ENCODE assay signal across 8 cellular contexts in genomic region chr2:11343626-11344341, GRCh38. TPM values are rescaled to one million over a fixed set of nuclear protein-coding genes. Genes with fewer than 3 reads are reported as not detected.
DNase-seq lines count a peak whose midpoint lies in the region; ATAC-seq and TF ChIP-seq lines count a peak whose summit lies in the region.

No MANE protein-coding gene starts in this region.

- no peaks in the 10 kb centered on the region for H3K9me3 ChIP-seq in CD4-positive, CD25-positive, alpha-beta regulatory T cell (ENCODE audit: control insufficient read depth in 2 of 2, low read length in 2 of 2)
- no peaks in the 10 kb centered on the region for H3K9me3 ChIP-seq in parathyroid adenoma (ENCODE audit: control insufficient read depth, low read length)

- peak; percentile 21 to 52 (median 32) for DNase-seq in CD4-positive, CD25-positive, alpha-beta regulatory T cell
- DNase-seq in GM19238 (ENCODE audit: insufficient read length, low spot score) (peak; percentile 49), glutamatergic neuron (peak; percentile 76), cerebellar nuclear complex (lab: John Stamatoyannopoulos, UW) (no peak)
- DNase-seq in activated gamma-delta T cell treated with anti-CD3 and anti-CD28 coated beads, Interleukin-2, amount 50 U/mL, for 16 hours (ENCODE audit: low read depth), result peak; percentile 10

- peak overlapping the region; percentile 73 for H2AFZ ChIP-seq in parathyroid adenoma

- peak overlapping the region; percentile 85 for H3K4me3 ChIP-seq in CD4-positive, CD25-positive, alpha-beta regulatory T cell (ENCODE audit: low read depth, low read length)
- peak overlapping the region; percentile 78 for H3K4me3 ChIP-seq in parathyroid adenoma (ENCODE audit: low read depth, low read length)

- peak overlapping the region; percentile 50 to 98 (median 77) for H3K27ac Mint-ChIP-seq in CD4-positive, CD25-positive, alpha-beta regulatory T cell
- peak overlapping the region; percentile 95 for H3K27ac Mint-ChIP-seq in glutamatergic neuron (ENCODE audit: unreplicated experiment)

- H3K9ac ChIP-seq in parathyroid adenoma, result peak overlapping the region; percentile 68

- no peaks in the 10 kb centered on the region for H3K27me3 Mint-ChIP-seq in CD4-positive, CD25-positive, alpha-beta regulatory T cell
- peaks cover 9% of the 10 kb centered on the region for H3K27me3 Mint-ChIP-seq in glutamatergic neuron (ENCODE audit: unreplicated experiment)

- no peaks in the 10 kb centered on the region for H3K36me3 ChIP-seq in CD4-positive, CD25-positive, alpha-beta regulatory T cell (ENCODE audit: control insufficient read depth, insufficient read depth, low read length)
- no peaks in the 10 kb centered on the region for H3K36me3 ChIP-seq in parathyroid adenoma (ENCODE audit: control insufficient read depth, insufficient read depth, low read length)

- TF ChIP-seq CTCF in glutamatergic neuron (IDR thresholded peaks at IDR 0.05; ENCODE audit: partially characterized antibody, unreplicated experiment) (no peak), parathyroid adenoma (IDR thresholded peaks at IDR 0.05) (no peak)

- peaks cover 12% of the 10 kb centered on the region for H3K79me2 ChIP-seq in parathyroid adenoma

- peak; percentile 22 to 30 for ATAC-seq in CD4-positive, CD25-positive, alpha-beta regulatory T cell (ENCODE audit: low read depth in 2 of 2)
- ATAC-seq in HG03196 (IDR thresholded peaks at IDR 0.05; ENCODE audit: unreplicated experiment), result peak; percentile 33

- peaks cover 42% of the 10 kb centered on the region for H3K4me1 ChIP-seq in CD4-positive, CD25-positive, alpha-beta regulatory T cell (ENCODE audit: control insufficient read depth, insufficient read depth, low read length, poor library complexity, severe bottlenecking)
- peaks cover 5% of the 10 kb centered on the region for H3K4me1 ChIP-seq in parathyroid adenoma

- peaks cover 26 to 50% (median 40%) of the 10 kb centered on the region in 4 donors for H3K4me1 Mint-ChIP-seq in CD4-positive, CD25-positive, alpha-beta regulatory T cell
- H3K4me1 Mint-ChIP-seq in glutamatergic neuron (ENCODE audit: low read depth, unreplicated experiment), result peaks cover 6% of the 10 kb centered on the region

- peaks cover 0 to 2% (median 0%) of the 10 kb centered on the region in 7 donors for H3K9me3 Mint-ChIP-seq in CD4-positive, CD25-positive, alpha-beta regulatory T cell
- peaks cover 7% of the 10 kb centered on the region for H3K9me3 Mint-ChIP-seq in glutamatergic neuron (ENCODE audit: unreplicated experiment)

- peak overlapping the region; percentile 23 for H3K27ac ChIP-seq in CD4-positive, CD25-positive, alpha-beta regulatory T cell (ENCODE audit: insufficient read depth, low read length, poor library complexity, severe bottlenecking)
- H3K27ac ChIP-seq in parathyroid adenoma, result peak overlapping the region; percentile 71

- no peaks in the 10 kb centered on the region for H3K27me3 ChIP-seq in CD4-positive, CD25-positive, alpha-beta regulatory T cell (ENCODE audit: control insufficient read depth, insufficient read depth, low read length)
- H3K27me3 ChIP-seq in parathyroid adenoma (ENCODE audit: control insufficient read depth, insufficient read depth, low read length), result no peaks in the 10 kb centered on the region

- H3K36me3 Mint-ChIP-seq in CD4-positive, CD25-positive, alpha-beta regulatory T cell, result no peaks in the 10 kb centered on the region
- no peaks in the 10 kb centered on the region for H3K36me3 Mint-ChIP-seq in glutamatergic neuron (ENCODE audit: unreplicated experiment)

- peak overlapping the region; percentile 79 for H3K4me2 ChIP-seq in parathyroid adenoma (ENCODE audit: low read length)

- peak overlapping the region; percentile 93 to 100 (median 97) for H3K4me3 Mint-ChIP-seq in CD4-positive, CD25-positive, alpha-beta regulatory T cell
- peak overlapping the region; percentile 98 for H3K4me3 Mint-ChIP-seq in glutamatergic neuron (ENCODE audit: unreplicated experiment)

TF ChIP-seq in PFSK-1, 5 proteins besides CTCF, POLR2A, EP300 and RAD21:
- TF ChIP-seq SIN3A (IDR thresholded peaks at IDR 0.05; ENCODE audit: borderline replicate concordance, insufficient read depth, low read length) (peak; percentile 65; the same call in 1 of the 2 replicates), REST (IDR thresholded peaks at IDR 0.05; ENCODE audit: insufficient read depth in 1 of 2, low read depth in 2 of 2, low read length in 2 of 2) (no peak), TAF1 (IDR thresholded peaks at IDR 0.05; ENCODE audit: borderline replicate concordance, insufficient read depth, low read length) (peak; percentile 65; the same call in 1 of the 2 replicates), POLR2AphosphoS5 (IDR thresholded peaks at IDR 0.05; ENCODE audit: low read depth, low read length) (0 out of 2 replicates have a peak, but pooled peaks have one; percentile 32), FOXP2 (optimal IDR thresholded peaks at IDR 0.05; ENCODE audit: borderline replicate concordance, extremely low read depth, extremely low read length, insufficient read depth) (peak; percentile 15)

RNA-seq across cellular contexts. Expression of gene ROCK2, which starts 0.7 kb away (rescaled TPM):
- total RNA-seq in CD4-positive, CD25-positive, alpha-beta regulatory T cell, result 20.6 TPM
- 10 to 100 TPM in 2 of 4 donors, 1 to 10 TPM in 2; 8.6 to 12.7 (median 10.0) TPM for polyA plus RNA-seq in CD4-positive, CD25-positive, alpha-beta regulatory T cell
- 12.7 TPM for polyA plus RNA-seq in PFSK-1 (2012; ENCODE audit: insufficient read length, low read depth)
- total RNA-seq in glutamatergic neuron (ENCODE audit: unreplicated experiment), result 34.6 TPM

Comparison
In these comparisons a context has a peak if more than half of its experiments do, and no peak if none do; other contexts are left out.
1. DNase-seq: peak in CD4-positive, CD25-positive, alpha-beta regulatory T cell (3 of 3), GM19238 (single experiment), activated gamma-delta T cell treated with anti-CD3 and anti-CD28 coated beads, Interleukin-2, amount 50 U/mL, for 16 hours (single experiment) and glutamatergic neuron (single experiment); none in cerebellar nuclear complex (0 of 2).